Comparison of ENCODE assay signal across 7 cellular contexts in the genomic region with DNA sequence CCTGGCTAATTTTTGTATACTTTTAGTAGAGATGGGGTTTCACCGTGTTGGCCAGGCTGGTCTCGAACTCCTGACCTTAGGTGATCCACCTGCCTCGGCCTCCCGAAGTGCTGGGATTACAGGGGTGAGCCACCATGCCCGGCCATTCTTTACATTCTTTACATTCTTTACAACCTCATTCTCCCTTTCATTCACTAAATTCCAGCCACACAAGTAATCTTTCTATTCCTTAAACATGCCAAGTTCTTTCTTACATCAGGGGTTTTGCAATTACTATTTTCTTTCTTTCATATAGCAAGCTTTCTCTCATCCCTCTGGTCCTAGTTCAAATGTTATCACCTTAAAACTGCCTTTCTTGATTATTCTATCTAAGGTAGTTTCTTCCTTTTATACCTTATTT.
A peak's percentile ranks its signal among the peaks of the same experiment; 100 is the strongest.
DNase-seq lines count a peak whose midpoint lies in the region; TF ChIP-seq lines count a peak whose summit lies in the region.
"Not testable (repeated sequence)": the region's sequence is repeated elsewhere in the genome, so short reads cannot be mapped to it uniquely, and the experiment has no call there.

No MANE protein-coding gene starts in this region.

- DNase-seq in A172 (ENCODE audit: low spot score) = peak; percentile 46
- peak; percentile 46 for DNase-seq in EL
- DNase-seq in HCEC 1CT = peak; percentile 44
- DNase-seq in NCI-H226 = peak; percentile 61
- peak; percentile 58 for DNase-seq in astrocyte of the hippocampus (ENCODE audit: low read depth, low spot score)
- DNase-seq in fibroblast of the aortic adventitia (ENCODE audit: low read depth) = peak; percentile 35
- DNase-seq in kidney tubule cell (ENCODE audit: low spot score) = peak; percentile 17

- H3K4me3 ChIP-seq in fibroblast of the aortic adventitia (ENCODE audit: low read depth, low read length) = not testable (repeated sequence)

- not testable (repeated sequence) for TF ChIP-seq CTCF in fibroblast of the aortic adventitia (IDR thresholded peaks at IDR 0.05; ENCODE audit: insufficient read depth, low read length)
